In the genomic region with DNA sequence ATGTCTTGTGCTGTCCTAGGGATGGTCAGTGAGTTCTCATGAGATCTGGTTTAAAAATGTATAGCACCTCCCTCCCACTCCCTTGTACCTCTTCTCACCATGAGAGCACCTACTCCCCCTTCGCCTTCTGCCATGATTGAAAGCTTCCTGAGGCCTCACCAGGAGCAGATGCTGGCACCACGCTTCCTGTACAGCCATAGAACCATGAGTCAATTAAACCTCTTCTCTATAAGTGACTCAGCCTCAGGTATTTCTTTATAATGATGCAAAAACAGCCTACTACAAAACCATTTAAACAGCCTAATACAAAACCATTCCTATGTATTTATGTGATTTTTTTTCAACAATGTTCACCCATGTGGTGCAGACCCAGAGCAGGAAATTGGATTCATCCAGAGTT, we compare ENCODE assay signal across 13 cellular contexts.
"Had no signal": no experiment of that assay in that cellular context is flagged by ENCODE, and none has a peak within 500 bp of the region (broad histone marks: within the 10 kb centered on the region; RNA-seq: fewer than 3 reads in every experiment).

No MANE protein-coding gene starts in this region.

- H3K4me3 ChIP-seq: esophagus muscularis mucosa, heart right ventricle, left ventricle myocardium inferior, neural progenitor cell, prostate gland, right atrium auricular region, thoracic aorta, upper lobe of right lung had no signal

- H3K4me2 ChIP-seq: neural progenitor cell had no signal

- DNase-seq: activated CD4-positive, alpha-beta memory T cell treated with anti-CD3 and anti-CD28 coated beads, Interleukin-2, amount 10 ng/mL, durations not matched to agents 7 days and 5 days; activated CD4-positive, alpha-beta T cell treated with anti-CD3 and anti-CD28 coated beads for 4 hours; activated naive CD4-positive, alpha-beta T cell treated with Interleukin-2 at 50 U/mL for 16 hours; effector CD4-positive, alpha-beta T cell; heart right ventricle; left ventricle myocardium inferior; mammary epithelial cell; upper lobe of right lung had no signal

- H3K36me3 ChIP-seq: heart right ventricle, left ventricle myocardium inferior, neural progenitor cell, prostate gland, right atrium auricular region, thoracic aorta, upper lobe of right lung had no signal

- H3K27me3 ChIP-seq: esophagus muscularis mucosa, heart right ventricle, neural progenitor cell, right atrium auricular region, upper lobe of right lung had no signal

- H3K4me1 ChIP-seq: prostate gland, upper lobe of right lung had no signal

- H3K4me3 Mint-ChIP-seq: activated CD4-positive, alpha-beta memory T cell treated with anti-CD3 and anti-CD28 coated beads, Interleukin-2, amount 10 ng/mL, durations not matched to agents 7 days and 5 days; neural progenitor cell had no signal

- H2AFZ ChIP-seq: neural progenitor cell had no signal

- H3K9me3 ChIP-seq: esophagus muscularis mucosa, left ventricle myocardium inferior, prostate gland, right atrium auricular region, thoracic aorta, upper lobe of right lung had no signal

- H3K27me3 Mint-ChIP-seq: activated CD4-positive, alpha-beta memory T cell treated with anti-CD3 and anti-CD28 coated beads, Interleukin-2, amount 10 ng/mL, durations not matched to agents 7 days and 5 days had no signal

- H3K9ac ChIP-seq: neural progenitor cell had no signal

- H3K27ac ChIP-seq: esophagus muscularis mucosa, heart right ventricle, left ventricle myocardium inferior, neural progenitor cell, prostate gland, right atrium auricular region, thoracic aorta, upper lobe of right lung had no signal

- ATAC-seq: upper lobe of right lung had no signal

- H3K27ac Mint-ChIP-seq: activated CD4-positive, alpha-beta memory T cell treated with anti-CD3 and anti-CD28 coated beads, Interleukin-2, amount 10 ng/mL, durations not matched to agents 7 days and 5 days; neural progenitor cell had no signal
